8 cellular contexts compared by ENCODE assay signal in genomic region chr13:102597029-102598015, GRCh38. TPM values are rescaled to one million over a fixed set of nuclear protein-coding genes. Genes with fewer than 3 reads are reported as not detected.
DNase-seq lines count a peak whose midpoint lies in the region; ATAC-seq and TF ChIP-seq lines count a peak whose summit lies in the region.

No MANE protein-coding gene starts in this region.

- H3K4me3 ChIP-seq in foreskin fibroblast (ENCODE audit: low read depth in 1 of 2, low read length in 2 of 2) (peak overlapping the region; percentile 92 to 95), neuronal stem cell (ENCODE audit: low read length in 2 of 2) (peak overlapping the region; percentile 61 to 97)

- intact Hi-C loops in activated CD4-positive, alpha-beta T cell treated with anti-CD3 and anti-CD28 coated beads for 36 hours (cut with DNase I, micrococcal nuclease) = loop anchor here in 1 of 2 experiments (10.0 kb wide), 2 partner anchors 973 to 1923 kb away; partner anchors contain the start of gene TMTC4
- intact Hi-C loops in activated T-helper 2 cell treated with anti-CD3 and anti-CD28 coated beads, Interferon-gamma antibody, Interleukin-2, Interleukin-4, amounts not matched to agents 10 μg/mL and 5 μg/mL and 100 μg/mL, durations not matched to agents 14 hours and 24 hours and 36 hours (cut with micrococcal nuclease) = loop anchor here (2.0 to 5.0 kb wide), 3 partner anchors 13 to 205 kb away; no protein-coding TSS in a partner anchor

- peak overlapping the region; percentile 89 for H2BK5ac ChIP-seq in neuronal stem cell (ENCODE audit: low read length)

- H3K36me3 ChIP-seq in neuronal stem cell (replicated peaks in 1 of 2; ENCODE audit: control insufficient read depth in 2 of 2, insufficient read depth in 2 of 2, low read length in 2 of 2) = peaks cover 0 to 13% of the 10 kb centered on the region in 2 donors

- no peak overlapping the region for H3K4ac ChIP-seq in neuronal stem cell (ENCODE audit: low read length)

- CTCF ChIA-PET in activated CD4-positive, alpha-beta T cell treated with anti-CD3 and anti-CD28 coated beads for 36 hours (lab: Charles Lee) = interaction anchor here (0.6 to 4.8 kb wide), 3 partner anchors 8 to 504 kb away, joined by 3 to 15 read pairs (median 4); no protein-coding TSS in a partner anchor

- H3K4me1 Mint-ChIP-seq in activated CD4-positive, alpha-beta T cell treated with anti-CD3 and anti-CD28 coated beads for 36 hours = peaks cover 59% of the 10 kb centered on the region
- H3K4me1 Mint-ChIP-seq in activated T-helper 2 cell treated with anti-CD3 and anti-CD28 coated beads, Interferon-gamma antibody, Interleukin-2, Interleukin-4, amounts not matched to agents 10 μg/mL and 5 μg/mL and 100 μg/mL, durations not matched to agents 14 hours and 24 hours and 36 hours (ENCODE audit: low read depth) = peaks cover 49% of the 10 kb centered on the region

- H3K23ac ChIP-seq in neuronal stem cell (ENCODE audit: low read depth, low read length, poor library complexity) = peak overlapping the region; percentile 94

- no peak for TF ChIP-seq CTCF in foreskin fibroblast (IDR thresholded peaks at IDR 0.05; ENCODE audit: low read depth, low read length)

- H3K14ac ChIP-seq in neuronal stem cell (ENCODE audit: low read length) = peak overlapping the region; percentile 73

- WGBS in neuronal stem cell (ENCODE audit: extremely low coverage in 2 of 2, insufficient read length in 2 of 2, insufficient replicate concordance in 1 of 2), 2 donors = no CpG with 5 or more reads among the region's 70 CpGs

- H3K27ac Mint-ChIP-seq in activated CD4-positive, alpha-beta T cell treated with anti-CD3 and anti-CD28 coated beads for 36 hours = peak overlapping the region; percentile 100
- peak overlapping the region; percentile 100 for H3K27ac Mint-ChIP-seq in activated T-helper 2 cell treated with anti-CD3 and anti-CD28 coated beads, Interferon-gamma antibody, Interleukin-2, Interleukin-4, amounts not matched to agents 10 μg/mL and 5 μg/mL and 100 μg/mL, durations not matched to agents 14 hours and 24 hours and 36 hours

- peak overlapping the region; percentile 85 for H3K18ac ChIP-seq in neuronal stem cell (ENCODE audit: low read length)

- no peak for ATAC-seq in activated CD4-positive, alpha-beta T cell treated with anti-CD3 and anti-CD28 coated beads for 36 hours
- ATAC-seq in HG02610 (IDR thresholded peaks at IDR 0.05; ENCODE audit: unreplicated experiment) = peak; percentile 18

- peaks cover 7 to 14% of the 10 kb centered on the region in 2 donors for H3K4me1 ChIP-seq in neuronal stem cell (ENCODE audit: control insufficient read depth in 2 of 2, insufficient read depth in 1 of 2, low read depth in 1 of 2, low read length in 2 of 2)

- no peaks in the 10 kb centered on the region for H3K27me3 ChIP-seq in neuronal stem cell (ENCODE audit: control insufficient read depth in 3 of 3, insufficient read depth in 3 of 3, low read depth in 1 of 3, low read length in 3 of 3)

- H2BK15ac ChIP-seq in neuronal stem cell (ENCODE audit: low read length) = no peak overlapping the region

- peak; percentile 43 for DNase-seq in activated CD4-positive, alpha-beta T cell treated with anti-CD3 and anti-CD28 coated beads for 36 hours
- no peak for DNase-seq in activated CD4-positive, alpha-beta T cell treated with anti-CD3 and anti-CD28 coated beads for 1 hour
- DNase-seq in NCI-H146 treated with DMSO at 0.1 percent for 48 hours (lab: John Stamatoyannopoulos, UW; ENCODE audit: unreplicated experiment) = peak; percentile 44
- DNase-seq in activated T-helper 2 cell treated with anti-CD3 and anti-CD28 coated beads, Interferon-gamma antibody, Interleukin-2, Interleukin-4, amounts not matched to agents 10 μg/mL and 5 μg/mL and 100 μg/mL, durations not matched to agents 14 hours and 24 hours and 36 hours (ENCODE audit: low spot score) = peak; percentile 20
- peak in 1 of 2 donors; percentile 24 for DNase-seq in foreskin fibroblast
- peak; percentile 9 for DNase-seq in neuronal stem cell (ENCODE audit: low spot score)
- no peak for DNase-seq in ecto neural progenitor cell (ENCODE audit: low spot score)

- peaks cover 1% of the 10 kb centered on the region for H3K79me1 ChIP-seq in neuronal stem cell (ENCODE audit: low read depth, low read length)

- H3K27ac ChIP-seq in neuronal stem cell (replicated peaks; ENCODE audit: low read length) = no peak overlapping the region

- peak overlapping the region; percentile 91 for H3K4me3 Mint-ChIP-seq in activated CD4-positive, alpha-beta T cell treated with anti-CD3 and anti-CD28 coated beads for 36 hours
- H3K4me3 Mint-ChIP-seq in activated T-helper 2 cell treated with anti-CD3 and anti-CD28 coated beads, Interferon-gamma antibody, Interleukin-2, Interleukin-4, amounts not matched to agents 10 μg/mL and 5 μg/mL and 100 μg/mL, durations not matched to agents 14 hours and 24 hours and 36 hours (ENCODE audit: low read depth) = peak overlapping the region; percentile 97

- peak overlapping the region; percentile 90 for H3K9ac ChIP-seq in neuronal stem cell (ENCODE audit: low read depth, low read length, poor library complexity)

- peaks cover 25% of the 10 kb centered on the region for H3K36me3 Mint-ChIP-seq in activated CD4-positive, alpha-beta T cell treated with anti-CD3 and anti-CD28 coated beads for 36 hours (ENCODE audit: low read depth)
- H3K36me3 Mint-ChIP-seq in activated T-helper 2 cell treated with anti-CD3 and anti-CD28 coated beads, Interferon-gamma antibody, Interleukin-2, Interleukin-4, amounts not matched to agents 10 μg/mL and 5 μg/mL and 100 μg/mL, durations not matched to agents 14 hours and 24 hours and 36 hours (ENCODE audit: low read depth) = peaks cover 26% of the 10 kb centered on the region

- peak overlapping the region; percentile 31 for H2AK5ac ChIP-seq in neuronal stem cell (ENCODE audit: low read depth, low read length)

- H2BK120ac ChIP-seq in neuronal stem cell (ENCODE audit: low read depth, low read length) = no peak overlapping the region

- H3K9me3 ChIP-seq in neuronal stem cell (replicated peaks in 1 of 2; ENCODE audit: control insufficient read depth in 2 of 2, insufficient read depth in 1 of 2, low read depth in 1 of 2, low read length in 2 of 2) = no peaks in the 10 kb centered on the region

- H2AFZ ChIP-seq in neuronal stem cell (ENCODE audit: low read length) = peak overlapping the region; percentile 86

- H3K9me3 Mint-ChIP-seq in activated CD4-positive, alpha-beta T cell treated with anti-CD3 and anti-CD28 coated beads for 36 hours (ENCODE audit: low read depth) = no peaks in the 10 kb centered on the region
- H3K9me3 Mint-ChIP-seq in activated T-helper 2 cell treated with anti-CD3 and anti-CD28 coated beads, Interferon-gamma antibody, Interleukin-2, Interleukin-4, amounts not matched to agents 10 μg/mL and 5 μg/mL and 100 μg/mL, durations not matched to agents 14 hours and 24 hours and 36 hours = no peaks in the 10 kb centered on the region

- H3K4me2 ChIP-seq in neuronal stem cell (ENCODE audit: insufficient read depth, low read length, poor library complexity, severe bottlenecking) = peak overlapping the region; percentile 71

- POLR2A ChIA-PET in activated CD4-positive, alpha-beta T cell treated with anti-CD3 and anti-CD28 coated beads for 36 hours (lab: Charles Lee) = interaction anchor here (0.7 to 2.6 kb wide), 7 partner anchors 8 to 248 kb away, joined by 3 to 17 read pairs (median 6); partner anchors contain the start of genes ERCC5 and TEX30

- no peaks in the 10 kb centered on the region for H3K27me3 Mint-ChIP-seq in activated CD4-positive, alpha-beta T cell treated with anti-CD3 and anti-CD28 coated beads for 36 hours
- H3K27me3 Mint-ChIP-seq in activated T-helper 2 cell treated with anti-CD3 and anti-CD28 coated beads, Interferon-gamma antibody, Interleukin-2, Interleukin-4, amounts not matched to agents 10 μg/mL and 5 μg/mL and 100 μg/mL, durations not matched to agents 14 hours and 24 hours and 36 hours (ENCODE audit: low read depth) = no peaks in the 10 kb centered on the region

- H4K91ac ChIP-seq in neuronal stem cell (ENCODE audit: low read depth, low read length, poor library complexity) = no peak overlapping the region

- H4K8ac ChIP-seq in neuronal stem cell (ENCODE audit: low read depth, low read length) = no peak overlapping the region

- H2BK12ac ChIP-seq in neuronal stem cell (ENCODE audit: low read length) = no peak overlapping the region

RNA-seq across cellular contexts. Expression of gene TPP2, which starts 0.5 kb away (rescaled TPM):
- total RNA-seq in activated CD4-positive, alpha-beta T cell treated with anti-CD3 and anti-CD28 coated beads for 36 hours = 10 to 100 TPM; 75.2 to 77.0 TPM
- 75.5 and 76.5 TPM in 2 replicates for total RNA-seq in activated T-helper 2 cell treated with anti-CD3 and anti-CD28 coated beads, Interferon-gamma antibody, Interleukin-2, Interleukin-4, amounts not matched to agents 10 μg/mL and 5 μg/mL and 100 μg/mL, durations not matched to agents 14 hours and 24 hours and 36 hours
- polyA plus RNA-seq in neuronal stem cell (2013, experiment 1 of 2) = 29.8 TPM
- polyA plus RNA-seq in neuronal stem cell (2013, experiment 2 of 2) = 30.2 TPM

Comparison
In these comparisons a context has a peak if more than half of its experiments do, and no peak if none do; other contexts are left out.
1. DNase-seq: peak in activated CD4-positive, alpha-beta T cell treated with anti-CD3 and anti-CD28 coated beads for 36 hours (single experiment), NCI-H146 treated with DMSO at 0.1 percent for 48 hours (single experiment), activated T-helper 2 cell treated with anti-CD3 and anti-CD28 coated beads, Interferon-gamma antibody, Interleukin-2, Interleukin-4, amounts not matched to agents 10 μg/mL and 5 μg/mL and 100 μg/mL, durations not matched to agents 14 hours and 24 hours and 36 hours (single experiment) and neuronal stem cell (single experiment); none in activated CD4-positive, alpha-beta T cell treated with anti-CD3 and anti-CD28 coated beads for 1 hour (single experiment) and ecto neural progenitor cell (single experiment).